Comparison of ENCODE assay signal across 12 cellular contexts in genomic region chr1:150902751-150903150, GRCh38. TPM values are rescaled to one million over a fixed set of nuclear protein-coding genes. Genes with fewer than 3 reads are reported as not detected.
"Had no signal": no experiment of that assay in that cellular context is flagged by ENCODE, and none has a peak within 500 bp of the region (broad histone marks: within the 10 kb centered on the region; RNA-seq: fewer than 3 reads in every experiment).

No MANE protein-coding gene starts in this region.

- H3K4me1 Mint-ChIP-seq: H9, IgD-negative memory B cell had no signal

- H3K27me3 Mint-ChIP-seq: IgD-negative memory B cell had no signal

- ATAC-seq: HepG2 had no signal

- H3K36me3 Mint-ChIP-seq: IgD-negative memory B cell had no signal

- DNase-seq: GM23248, GOT3, H9, HCEC 1CT, HFFc6, KBM-7 had no signal

- H3K4me3 Mint-ChIP-seq: H9, HFFc6, IgD-negative memory B cell had no signal

- H3K27ac ChIP-seq: GM23248, HL-60, KMS-11 had no signal

- H3K9ac ChIP-seq: GM23248, KMS-11 had no signal

- H3K27ac Mint-ChIP-seq: H9, HFFc6, IgD-negative memory B cell had no signal

- H3K4me2 ChIP-seq: KMS-11 had no signal

- H2AFZ ChIP-seq: GM23248 had no signal

- H3K9me3 Mint-ChIP-seq: HFFc6, IgD-negative memory B cell had no signal

- FAIRE-seq: H54, HepG2 had no signal

- H3K4me3 ChIP-seq: GM23248 had no signal

RNA-seq across cellular contexts. Expression of gene CTXND2, which starts 15.8 kb away (rescaled TPM):
- total RNA-seq: GM23248, H9, HepG2, HFFc6, HT1080 had no signal
- polyA plus RNA-seq: GM23248, HepG2, IgD-negative memory B cell had no signal
